Comparison of ENCODE assay signal across 7 cellular contexts in genomic region chr6:26045046-26045938, GRCh38. TPM values are rescaled to one million over a fixed set of nuclear protein-coding genes. Genes with fewer than 3 reads are reported as not detected.
DNase-seq lines count a peak whose midpoint lies in the region; ATAC-seq and TF ChIP-seq lines count a peak whose summit lies in the region.

No MANE protein-coding gene starts in this region.

- DNase-seq in NCI-H2227 treated with DMSO at 0.1 percent for 48 hours (lab: John Stamatoyannopoulos, UW) (peak; percentile 98), endothelial cell (ENCODE audit: low spot score) (peak; percentile 65)
- peak; percentile 82 for DNase-seq in activated CD8-positive, alpha-beta memory T cell treated with anti-CD3 and anti-CD28 coated beads, Interleukin-2, amount 50 U/mL, for 1 hour (ENCODE audit: extremely low read depth)

- peaks cover 3% of the 10 kb centered on the region for H3K4me1 Mint-ChIP-seq in endothelial cell (ENCODE audit: unreplicated experiment)

- H3K27me3 ChIP-seq in mucosa of stomach (ENCODE audit: control insufficient read depth, insufficient read depth, low read length): no peaks in the 10 kb centered on the region
- H3K27me3 ChIP-seq in subcutaneous abdominal adipose tissue (ENCODE audit: control insufficient read depth in 5 of 5, insufficient read depth in 4 of 5, low read length in 5 of 5): no peaks in the 10 kb centered on the region

- H3K9me3 ChIP-seq in mucosa of stomach (ENCODE audit: control insufficient read depth, low read length) (no peaks in the 10 kb centered on the region), subcutaneous abdominal adipose tissue (ENCODE audit: control insufficient read depth in 5 of 5, low read length in 5 of 5) (no peaks in the 10 kb centered on the region)

- no peak for TF ChIP-seq CTCF in endothelial cell (IDR thresholded peaks at IDR 0.05; ENCODE audit: unreplicated experiment)

- H3K9me3 Mint-ChIP-seq in endothelial cell (ENCODE audit: unreplicated experiment): no peaks in the 10 kb centered on the region

- H3K4me3 ChIP-seq in mucosa of stomach (ENCODE audit: low read length): peak overlapping the region; percentile 28
- H3K4me3 ChIP-seq in subcutaneous abdominal adipose tissue (ENCODE audit: low read depth in 1 of 5, low read length in 5 of 5): peak overlapping the region; percentile 64 to 87 (median 85)

- peaks cover 15% of the 10 kb centered on the region for H3K4me1 ChIP-seq in mucosa of stomach (ENCODE audit: control insufficient read depth, insufficient read depth, low read length)
- peaks cover 3 to 27% (median 25%) of the 10 kb centered on the region in 5 donors for H3K4me1 ChIP-seq in subcutaneous abdominal adipose tissue (ENCODE audit: control insufficient read depth in 5 of 5, insufficient read depth in 5 of 5, low read length in 5 of 5)

- peaks cover 2% of the 10 kb centered on the region for H3K27me3 Mint-ChIP-seq in endothelial cell (ENCODE audit: unreplicated experiment)

- no peaks in the 10 kb centered on the region for H3K36me3 Mint-ChIP-seq in endothelial cell (ENCODE audit: low read depth, unreplicated experiment)

- H3K27ac Mint-ChIP-seq in endothelial cell (ENCODE audit: unreplicated experiment): peak overlapping the region; percentile 91

- H3K36me3 ChIP-seq in mucosa of stomach (ENCODE audit: control insufficient read depth, insufficient read depth, low read length): no peaks in the 10 kb centered on the region
- no peaks in the 10 kb centered on the region for H3K36me3 ChIP-seq in subcutaneous abdominal adipose tissue (ENCODE audit: control insufficient read depth in 5 of 5, insufficient read depth in 5 of 5, low read length in 5 of 5)

- ATAC-seq in GM18517 (IDR thresholded peaks at IDR 0.05; ENCODE audit: unreplicated experiment) (peak; percentile 52), HG03025 (IDR thresholded peaks at IDR 0.05; ENCODE audit: low FRiP score, unreplicated experiment) (peak; percentile 46)

- H3K27ac ChIP-seq in subcutaneous abdominal adipose tissue (ENCODE audit: low read depth, low read length): peak overlapping the region; percentile 86

- H3K4me3 Mint-ChIP-seq in endothelial cell (ENCODE audit: unreplicated experiment): peak overlapping the region; percentile 89

- H3K9ac ChIP-seq in mucosa of stomach (ENCODE audit: low read length) (peak overlapping the region; percentile 74), subcutaneous abdominal adipose tissue (ENCODE audit: low read length in 5 of 5) (peak overlapping the region; percentile 18 to 71 (median 50))

RNA-seq across cellular contexts. Expression of gene HFE, which starts 41.9 kb away (rescaled TPM):
- total RNA-seq in endothelial cell (ENCODE audit: unreplicated experiment): 1.2 TPM

Comparison
In these comparisons a context has a peak if more than half of its experiments do, and no peak if none do; other contexts are left out.
1. Peak in every context shown above with its lines: DNase-seq, ATAC-seq, H3K4me3 ChIP-seq and H3K27ac ChIP-seq.